Comparison of ENCODE assay signal across 18 cellular contexts in the genomic region with DNA sequence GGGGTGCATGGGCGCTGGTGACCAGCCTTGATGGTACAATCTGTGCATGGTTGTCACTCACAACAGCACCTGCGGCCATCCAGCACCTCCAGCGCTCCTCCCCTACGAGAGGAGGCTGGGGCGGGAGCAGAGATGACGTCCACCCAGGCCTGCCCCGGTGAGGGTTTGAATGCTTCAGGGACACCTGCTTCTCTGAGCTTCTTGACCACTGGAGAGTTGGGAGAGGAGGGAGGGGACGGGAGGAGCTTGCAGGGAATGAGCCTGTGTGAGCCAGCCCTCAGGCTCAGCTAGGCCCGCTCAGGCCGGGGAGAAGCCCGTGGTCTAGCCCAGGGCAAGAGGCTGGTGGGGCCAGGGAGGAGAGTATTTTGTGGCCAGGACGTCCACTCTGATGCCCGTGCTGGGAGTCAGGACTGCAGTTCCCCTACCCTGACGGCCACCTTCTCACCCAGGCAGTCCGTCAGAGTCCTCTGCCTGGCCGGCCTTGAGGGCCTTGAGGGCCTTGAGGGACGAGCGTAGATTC. TPM values are rescaled to one million over a fixed set of nuclear protein-coding genes. Genes with fewer than 3 reads are reported as not detected.
"Had no signal": no experiment of that assay in that cellular context is flagged by ENCODE, and none has a peak within 500 bp of the region (broad histone marks: within the 10 kb centered on the region; RNA-seq: fewer than 3 reads in every experiment).

No MANE protein-coding gene starts in this region.

- DNase-seq: activated CD4-positive, alpha-beta memory T cell treated with anti-CD3 and anti-CD28 coated beads for 36 hours; activated CD4-positive, alpha-beta T cell treated with anti-CD3 and anti-CD28 coated beads for 36 hours; activated naive CD8-positive, alpha-beta T cell treated with anti-CD3 and anti-CD28 coated beads, Interleukin-2, amount 10 ng/mL, durations not matched to agents 7 days and 5 days; activated T-cell treated with anti-CD3 and anti-CD28 coated beads for 4 hours; body of pancreas; caudate nucleus; colonic mucosa; gastrocnemius medialis; left ventricle myocardium superior; mesendoderm; natural killer cell; stimulated activated naive CD8-positive, alpha-beta T cell treated with anti-CD3 and anti-CD28 coated beads, Interleukin-15, Interleukin-2, amounts not matched to agents 100 U/mL and 50 U/mL, for 24 hours; T-cell had no signal

- H3K27ac ChIP-seq: body of pancreas, colonic mucosa, gastrocnemius medialis, neutrophil had no signal

- H3K9me3 ChIP-seq: body of pancreas, colonic mucosa, gastrocnemius medialis, neutrophil had no signal

- H3K9me3 Mint-ChIP-seq: natural killer cell had no signal

- H3K27me3 ChIP-seq: body of pancreas, colonic mucosa had no signal

- H3K4me1 ChIP-seq: body of pancreas, colonic mucosa, gastrocnemius medialis had no signal

- H3K27me3 Mint-ChIP-seq: activated CD4-positive, alpha-beta memory T cell treated with anti-CD3 and anti-CD28 coated beads for 36 hours; activated CD4-positive, alpha-beta T cell treated with anti-CD3 and anti-CD28 coated beads for 36 hours; activated naive CD8-positive, alpha-beta T cell treated with anti-CD3 and anti-CD28 coated beads, Interleukin-2, amount 10 ng/mL, durations not matched to agents 7 days and 5 days had no signal

- H3K4me1 Mint-ChIP-seq: activated CD4-positive, alpha-beta T cell treated with anti-CD3 and anti-CD28 coated beads for 36 hours; activated naive CD8-positive, alpha-beta T cell treated with anti-CD3 and anti-CD28 coated beads, Interleukin-2, amount 10 ng/mL, durations not matched to agents 7 days and 5 days; natural killer cell; T-cell had no signal

- H3K4me3 ChIP-seq: body of pancreas, colonic mucosa, gastrocnemius medialis had no signal

- H3K4me3 Mint-ChIP-seq: activated CD4-positive, alpha-beta memory T cell treated with anti-CD3 and anti-CD28 coated beads for 36 hours; activated CD4-positive, alpha-beta T cell treated with anti-CD3 and anti-CD28 coated beads for 36 hours; activated naive CD8-positive, alpha-beta T cell treated with anti-CD3 and anti-CD28 coated beads, Interleukin-2, amount 10 ng/mL, durations not matched to agents 7 days and 5 days; activated T-helper 1 cell treated with anti-CD3 and anti-CD28 coated beads, Interleukin-12 subunit alpha, Interleukin-12 subunit beta, Interleukin-2, Interleukin-4 antibody, amounts not matched to agents 30 ng/mL and 10 ng/mL and 1 ng/mL, durations not matched to agents 14 hours and 24 hours and 36 hours; natural killer cell; T-cell; WTC11 had no signal

- ATAC-seq: activated CD4-positive, alpha-beta T cell treated with anti-CD3 and anti-CD28 coated beads for 36 hours; body of pancreas; esophagus mucosa; gastrocnemius medialis; left ventricle myocardium superior; natural killer cell; SK-N-SH treated with all-trans-retinoic acid at 6 μM for 48 hours; stimulated activated naive CD8-positive, alpha-beta T cell treated with anti-CD3 and anti-CD28 coated beads, Interleukin-15, Interleukin-2, amounts not matched to agents 100 U/mL and 50 U/mL, for 24 hours; T-cell; WTC11 had no signal

- H3K27ac Mint-ChIP-seq: activated CD4-positive, alpha-beta memory T cell treated with anti-CD3 and anti-CD28 coated beads for 36 hours; activated CD4-positive, alpha-beta T cell treated with anti-CD3 and anti-CD28 coated beads for 36 hours; activated naive CD8-positive, alpha-beta T cell treated with anti-CD3 and anti-CD28 coated beads, Interleukin-2, amount 10 ng/mL, durations not matched to agents 7 days and 5 days; activated T-helper 1 cell treated with anti-CD3 and anti-CD28 coated beads, Interleukin-12 subunit alpha, Interleukin-12 subunit beta, Interleukin-2, Interleukin-4 antibody, amounts not matched to agents 30 ng/mL and 10 ng/mL and 1 ng/mL, durations not matched to agents 14 hours and 24 hours and 36 hours; natural killer cell; T-cell; WTC11 had no signal

- H3K36me3 Mint-ChIP-seq: activated CD4-positive, alpha-beta memory T cell treated with anti-CD3 and anti-CD28 coated beads for 36 hours; activated naive CD8-positive, alpha-beta T cell treated with anti-CD3 and anti-CD28 coated beads, Interleukin-2, amount 10 ng/mL, durations not matched to agents 7 days and 5 days; natural killer cell; T-cell; WTC11 had no signal

- H3K36me3 ChIP-seq: colonic mucosa, gastrocnemius medialis, neutrophil had no signal

RNA-seq across cellular contexts. Expression of a gene that starts 59.2 kb away (rescaled TPM):
- total RNA-seq: activated CD4-positive, alpha-beta memory T cell treated with anti-CD3 and anti-CD28 coated beads for 36 hours; activated CD4-positive, alpha-beta T cell treated with anti-CD3 and anti-CD28 coated beads for 36 hours; activated naive CD8-positive, alpha-beta T cell treated with anti-CD3 and anti-CD28 coated beads, Interleukin-2, amount 10 ng/mL, durations not matched to agents 7 days and 5 days; activated T-helper 1 cell treated with anti-CD3 and anti-CD28 coated beads, Interleukin-12 subunit alpha, Interleukin-12 subunit beta, Interleukin-2, Interleukin-4 antibody, amounts not matched to agents 30 ng/mL and 10 ng/mL and 1 ng/mL, durations not matched to agents 14 hours and 24 hours and 36 hours; gastrocnemius medialis; natural killer cell had no signal
